Comparison of ENCODE assay signal across 27 cellular contexts in genomic region chr4:7624361-7624760, GRCh38.
"Had no signal": no experiment of that assay in that cellular context is flagged by ENCODE, and none has a peak within 500 bp of the region (broad histone marks: within the 10 kb centered on the region; RNA-seq: fewer than 3 reads in every experiment).

No MANE protein-coding gene starts in this region.

- H3K4me1 Mint-ChIP-seq: activated CD4-positive, alpha-beta T cell treated with anti-CD3 and anti-CD28 coated beads for 36 hours; activated CD4-positive, alpha-beta T cell treated with anti-CD3 and anti-CD28 coated beads, Interleukin-2, amount 10 ng/mL, durations not matched to agents 7 days and 5 days had no signal

- H3K4me3 Mint-ChIP-seq: activated CD4-positive, alpha-beta T cell treated with anti-CD3 and anti-CD28 coated beads for 36 hours; activated CD4-positive, alpha-beta T cell treated with anti-CD3 and anti-CD28 coated beads, Interleukin-2, amount 10 ng/mL, durations not matched to agents 7 days and 5 days; activated CD8-positive, alpha-beta T cell treated with anti-CD3 and anti-CD28 coated beads for 36 hours; activated naive CD8-positive, alpha-beta T cell; activated T-cell treated with anti-CD3 and anti-CD28 coated beads, Interleukin-2, amount 50 U/mL, for 4 hours; activated T-helper 17 cell treated with anti-CD3 and anti-CD28 coated beads, Interleukin-2, amount 50 U/mL, for 72 hours; effector memory CD8-positive, alpha-beta T cell had no signal

- ATAC-seq: activated CD4-positive, alpha-beta T cell treated with anti-CD3 and anti-CD28 coated beads for 36 hours; activated CD8-positive, alpha-beta T cell treated with anti-CD3 and anti-CD28 coated beads for 36 hours; activated T-cell treated with anti-CD3 and anti-CD28 coated beads, Interleukin-2, amount 50 U/mL, for 4 hours; activated T-helper 17 cell treated with anti-CD3 and anti-CD28 coated beads, Interleukin-2, amount 50 U/mL, for 72 hours; effector memory CD8-positive, alpha-beta T cell; gastroesophageal sphincter had no signal

- H3K4me3 ChIP-seq: esophagus squamous epithelium, gastroesophageal sphincter had no signal

- H3K9me3 ChIP-seq: gastroesophageal sphincter had no signal

- H3K9me3 Mint-ChIP-seq: activated CD4-positive, alpha-beta T cell treated with anti-CD3 and anti-CD28 coated beads, Interleukin-2, amount 10 ng/mL, durations not matched to agents 7 days and 5 days; activated CD8-positive, alpha-beta T cell treated with anti-CD3 and anti-CD28 coated beads for 36 hours; activated T-cell treated with anti-CD3 and anti-CD28 coated beads, Interleukin-2, amount 50 U/mL, for 4 hours; activated T-helper 17 cell treated with anti-CD3 and anti-CD28 coated beads, Interleukin-2, amount 50 U/mL, for 72 hours; effector memory CD8-positive, alpha-beta T cell had no signal

- H3K27ac ChIP-seq: epithelial cell of prostate, esophagus squamous epithelium, gastroesophageal sphincter had no signal

- DNase-seq: activated CD4-positive, alpha-beta T cell treated with anti-CD3 and anti-CD28 coated beads for 36 hours; activated CD4-positive, alpha-beta T cell treated with anti-CD3 and anti-CD28 coated beads, Interleukin-2, amount 10 ng/mL, durations not matched to agents 7 days and 5 days; activated CD4-positive, alpha-beta T cell treated with anti-CD3 and anti-CD28 coated beads, Interleukin-2, amount 50 U/mL, for 4 hours; activated CD4-positive, CD25-positive, alpha-beta regulatory T cell; activated CD4-positive, CD25-positive, alpha-beta regulatory T cell treated with anti-CD3 and anti-CD28 coated beads, Interleukin-2, amount 50 U/mL, for 72 hours; activated CD8-positive, alpha-beta memory T cell treated with anti-CD3 and anti-CD28 coated beads for 24 hours; activated CD8-positive, alpha-beta T cell treated with anti-CD3 and anti-CD28 coated beads for 36 hours; activated effector memory CD4-positive, alpha-beta T cell treated with Interleukin-2 at 50 U/mL for 16 hours; activated gamma-delta T cell treated with Interleukin-2 at 50 U/mL for 16 hours; activated naive CD4-positive, alpha-beta T cell treated with anti-CD3 and anti-CD28 coated beads, Interleukin-2, amount 50 U/mL, for 16 hours; activated naive CD4-positive, alpha-beta T cell treated with Interleukin-2 at 50 U/mL for 16 hours; activated T-cell treated with anti-CD3 and anti-CD28 coated beads, Interleukin-2, amount 50 U/mL, for 4 hours; cortex of kidney; dermis blood vessel endothelial cell; effector CD4-positive, alpha-beta T cell; effector memory CD8-positive, alpha-beta T cell; esophagus squamous epithelium; foreskin melanocyte; T-helper 2 cell had no signal

- FAIRE-seq: astrocyte, colon, endometrium, endothelial cell of umbilical vein had no signal

- H3K36me3 Mint-ChIP-seq: activated naive CD8-positive, alpha-beta T cell had no signal

- H3K27me3 ChIP-seq: gastroesophageal sphincter had no signal

- H3K36me3 ChIP-seq: esophagus squamous epithelium, gastroesophageal sphincter had no signal

- H3K27me3 Mint-ChIP-seq: activated CD4-positive, alpha-beta T cell treated with anti-CD3 and anti-CD28 coated beads, Interleukin-2, amount 10 ng/mL, durations not matched to agents 7 days and 5 days had no signal

- H3K27ac Mint-ChIP-seq: activated CD4-positive, alpha-beta T cell treated with anti-CD3 and anti-CD28 coated beads for 36 hours; activated CD4-positive, alpha-beta T cell treated with anti-CD3 and anti-CD28 coated beads, Interleukin-2, amount 10 ng/mL, durations not matched to agents 7 days and 5 days; activated CD8-positive, alpha-beta T cell treated with anti-CD3 and anti-CD28 coated beads for 36 hours; activated naive CD8-positive, alpha-beta T cell; activated T-helper 17 cell treated with anti-CD3 and anti-CD28 coated beads, Interleukin-2, amount 50 U/mL, for 72 hours; effector memory CD8-positive, alpha-beta T cell had no signal

- H3K4me1 ChIP-seq: esophagus squamous epithelium, gastroesophageal sphincter had no signal
